In the genomic region with DNA sequence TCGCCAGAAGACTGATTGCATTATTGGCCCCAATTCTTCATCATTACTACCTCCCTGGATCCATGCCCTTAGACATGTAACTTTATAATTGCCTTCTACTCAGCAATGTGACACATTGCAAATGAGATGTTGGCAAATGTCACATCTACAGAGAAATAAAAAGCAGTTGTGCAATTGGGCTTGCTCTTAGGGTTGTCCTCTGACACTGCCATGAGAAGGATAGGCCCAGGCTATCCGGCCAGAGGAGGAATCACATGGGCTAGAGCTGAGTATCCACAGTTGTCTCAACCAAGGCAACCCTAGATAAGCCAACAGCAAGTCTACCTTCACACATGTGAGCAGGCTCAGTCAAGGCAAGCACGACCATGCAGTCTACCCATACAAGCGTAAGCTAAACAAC, we compare ENCODE assay signal across 26 cellular contexts.
"Had no signal": no experiment of that assay in that cellular context is flagged by ENCODE, and none has a peak within 500 bp of the region (broad histone marks: within the 10 kb centered on the region; RNA-seq: fewer than 3 reads in every experiment).

No MANE protein-coding gene starts in this region.

- H3K36me3 Mint-ChIP-seq: activated CD4-positive, alpha-beta memory T cell treated with anti-CD3 and anti-CD28 coated beads for 36 hours; activated naive CD4-positive, alpha-beta T cell treated with anti-CD3 and anti-CD28 coated beads, Interleukin-2, amount 50 U/mL, for 24 hours; activated naive CD8-positive, alpha-beta T cell treated with anti-CD3 and anti-CD28 coated beads for 36 hours had no signal

- DNase-seq: activated CD4-positive, alpha-beta memory T cell treated with anti-CD3 and anti-CD28 coated beads for 36 hours; activated CD4-positive, alpha-beta T cell treated with anti-CD3 and anti-CD28 coated beads for 36 hours; activated CD4-positive, alpha-beta T cell treated with anti-CD3 and anti-CD28 coated beads, Interleukin-2, amount 10 ng/mL, durations not matched to agents 24 days and 14 days; activated CD4-positive, CD25-positive, alpha-beta regulatory T cell; activated CD4-positive, CD25-positive, alpha-beta regulatory T cell treated with anti-CD3 and anti-CD28 coated beads, Interleukin-2, amount 50 U/mL, for 72 hours; activated CD8-positive, alpha-beta memory T cell treated with anti-CD3 and anti-CD28 coated beads, Interleukin-2, amount 10 ng/mL, durations not matched to agents 7 days and 5 days; activated CD8-positive, alpha-beta memory T cell treated with anti-CD3 and anti-CD28 coated beads, Interleukin-2, amount 50 U/mL, for 4 hours; activated CD8-positive, alpha-beta T cell treated with anti-CD3 and anti-CD28 coated beads, Interleukin-2, amount 10 ng/mL, durations not matched to agents 7 days and 5 days; activated effector memory CD4-positive, alpha-beta T cell treated with anti-CD3 and anti-CD28 coated beads, Interleukin-2, amount 50 U/mL, for 16 hours; activated naive CD4-positive, alpha-beta T cell treated with anti-CD3 and anti-CD28 coated beads for 36 hours; activated naive CD8-positive, alpha-beta T cell treated with anti-CD3 and anti-CD28 coated beads for 36 hours; activated T-cell treated with anti-CD3 and anti-CD28 coated beads, Interleukin-2, amount 50 U/mL, for 1 hour; activated T-cell treated with anti-CD3 and anti-CD28 coated beads, Interleukin-2, amount 50 U/mL, for 48 hours; cortex of kidney; dermis blood vessel endothelial cell; effector CD4-positive, alpha-beta T cell; esophagus squamous epithelium; glutamatergic neuron; heart left ventricle; T-helper 2 cell had no signal

- H3K36me3 ChIP-seq: cardiac muscle cell, esophagus squamous epithelium, heart left ventricle had no signal

- H3K4me3 Mint-ChIP-seq: activated CD4-positive, alpha-beta memory T cell treated with anti-CD3 and anti-CD28 coated beads for 36 hours; activated CD4-positive, alpha-beta T cell treated with anti-CD3 and anti-CD28 coated beads for 36 hours; activated CD4-positive, alpha-beta T cell treated with anti-CD3 and anti-CD28 coated beads, Interleukin-2, amount 10 ng/mL, durations not matched to agents 24 days and 14 days; activated CD8-positive, alpha-beta memory T cell treated with anti-CD3 and anti-CD28 coated beads, Interleukin-2, amount 10 ng/mL, durations not matched to agents 7 days and 5 days; activated CD8-positive, alpha-beta T cell treated with anti-CD3 and anti-CD28 coated beads, Interleukin-2, amount 10 ng/mL, durations not matched to agents 7 days and 5 days; activated naive CD4-positive, alpha-beta T cell treated with anti-CD3 and anti-CD28 coated beads for 36 hours; activated naive CD4-positive, alpha-beta T cell treated with anti-CD3 and anti-CD28 coated beads, Interleukin-2, amount 50 U/mL, for 24 hours; activated naive CD8-positive, alpha-beta T cell treated with anti-CD3 and anti-CD28 coated beads for 36 hours; activated T-helper 1 cell treated with anti-CD3 and anti-CD28 coated beads, Interleukin-12 subunit alpha, Interleukin-12 subunit beta, Interleukin-2, Interleukin-4 antibody, amounts not matched to agents 30 ng/mL and 10 ng/mL and 1 ng/mL, durations not matched to agents 14 hours and 24 hours and 36 hours; central memory CD8-positive, alpha-beta T cell had no signal

- H3K27me3 Mint-ChIP-seq: activated CD4-positive, alpha-beta memory T cell treated with anti-CD3 and anti-CD28 coated beads for 36 hours; activated CD4-positive, alpha-beta T cell treated with anti-CD3 and anti-CD28 coated beads for 36 hours; activated CD4-positive, alpha-beta T cell treated with anti-CD3 and anti-CD28 coated beads, Interleukin-2, amount 10 ng/mL, durations not matched to agents 24 days and 14 days; activated CD8-positive, alpha-beta memory T cell treated with anti-CD3 and anti-CD28 coated beads, Interleukin-2, amount 10 ng/mL, durations not matched to agents 7 days and 5 days; activated naive CD4-positive, alpha-beta T cell treated with anti-CD3 and anti-CD28 coated beads, Interleukin-2, amount 50 U/mL, for 24 hours; activated naive CD8-positive, alpha-beta T cell treated with anti-CD3 and anti-CD28 coated beads for 36 hours; central memory CD8-positive, alpha-beta T cell had no signal

- H3K27ac Mint-ChIP-seq: activated CD4-positive, alpha-beta memory T cell treated with anti-CD3 and anti-CD28 coated beads for 36 hours; activated CD4-positive, alpha-beta T cell treated with anti-CD3 and anti-CD28 coated beads for 36 hours; activated CD4-positive, alpha-beta T cell treated with anti-CD3 and anti-CD28 coated beads, Interleukin-2, amount 10 ng/mL, durations not matched to agents 24 days and 14 days; activated CD8-positive, alpha-beta memory T cell treated with anti-CD3 and anti-CD28 coated beads, Interleukin-2, amount 10 ng/mL, durations not matched to agents 7 days and 5 days; activated CD8-positive, alpha-beta T cell treated with anti-CD3 and anti-CD28 coated beads, Interleukin-2, amount 10 ng/mL, durations not matched to agents 7 days and 5 days; activated naive CD4-positive, alpha-beta T cell treated with anti-CD3 and anti-CD28 coated beads for 36 hours; activated naive CD4-positive, alpha-beta T cell treated with anti-CD3 and anti-CD28 coated beads, Interleukin-2, amount 50 U/mL, for 24 hours; activated naive CD8-positive, alpha-beta T cell treated with anti-CD3 and anti-CD28 coated beads for 36 hours; activated T-helper 1 cell treated with anti-CD3 and anti-CD28 coated beads, Interleukin-12 subunit alpha, Interleukin-12 subunit beta, Interleukin-2, Interleukin-4 antibody, amounts not matched to agents 30 ng/mL and 10 ng/mL and 1 ng/mL, durations not matched to agents 14 hours and 24 hours and 36 hours; activated T-helper 2 cell treated with anti-CD3 and anti-CD28 coated beads, Interferon-gamma antibody, Interleukin-2, Interleukin-4, amounts not matched to agents 10 μg/mL and 5 μg/mL and 100 μg/mL, durations not matched to agents 14 hours and 24 hours and 36 hours had no signal

- H3K27ac ChIP-seq: cardiac muscle cell, epithelial cell of prostate, esophagus squamous epithelium, heart left ventricle had no signal

- H3K4me1 ChIP-seq: esophagus squamous epithelium had no signal

- ATAC-seq: activated CD4-positive, alpha-beta T cell treated with anti-CD3 and anti-CD28 coated beads for 36 hours; activated CD8-positive, alpha-beta memory T cell treated with anti-CD3 and anti-CD28 coated beads, Interleukin-2, amount 10 ng/mL, durations not matched to agents 7 days and 5 days; activated CD8-positive, alpha-beta T cell treated with anti-CD3 and anti-CD28 coated beads, Interleukin-2, amount 10 ng/mL, durations not matched to agents 7 days and 5 days; heart left ventricle had no signal

- H3K4me1 Mint-ChIP-seq: activated CD4-positive, alpha-beta T cell treated with anti-CD3 and anti-CD28 coated beads for 36 hours; activated CD4-positive, alpha-beta T cell treated with anti-CD3 and anti-CD28 coated beads, Interleukin-2, amount 10 ng/mL, durations not matched to agents 24 days and 14 days; activated CD8-positive, alpha-beta memory T cell treated with anti-CD3 and anti-CD28 coated beads, Interleukin-2, amount 10 ng/mL, durations not matched to agents 7 days and 5 days; activated naive CD4-positive, alpha-beta T cell treated with anti-CD3 and anti-CD28 coated beads, Interleukin-2, amount 50 U/mL, for 24 hours; activated naive CD8-positive, alpha-beta T cell treated with anti-CD3 and anti-CD28 coated beads for 36 hours; central memory CD8-positive, alpha-beta T cell had no signal

- H3K9me3 ChIP-seq: esophagus squamous epithelium, heart left ventricle had no signal

- H3K9me3 Mint-ChIP-seq: activated CD4-positive, alpha-beta T cell treated with anti-CD3 and anti-CD28 coated beads, Interleukin-2, amount 10 ng/mL, durations not matched to agents 24 days and 14 days; activated naive CD4-positive, alpha-beta T cell treated with anti-CD3 and anti-CD28 coated beads for 36 hours; activated naive CD4-positive, alpha-beta T cell treated with anti-CD3 and anti-CD28 coated beads, Interleukin-2, amount 50 U/mL, for 24 hours; activated naive CD8-positive, alpha-beta T cell treated with anti-CD3 and anti-CD28 coated beads for 36 hours; activated T-helper 2 cell treated with anti-CD3 and anti-CD28 coated beads, Interferon-gamma antibody, Interleukin-2, Interleukin-4, amounts not matched to agents 10 μg/mL and 5 μg/mL and 100 μg/mL, durations not matched to agents 14 hours and 24 hours and 36 hours; central memory CD8-positive, alpha-beta T cell had no signal

- H3K4me3 ChIP-seq: cardiac muscle cell, esophagus squamous epithelium, heart left ventricle had no signal

- H3K27me3 ChIP-seq: cardiac muscle cell, esophagus squamous epithelium, heart left ventricle had no signal
